Comparison of ENCODE assay signal across 13 cellular contexts in the genomic region with DNA sequence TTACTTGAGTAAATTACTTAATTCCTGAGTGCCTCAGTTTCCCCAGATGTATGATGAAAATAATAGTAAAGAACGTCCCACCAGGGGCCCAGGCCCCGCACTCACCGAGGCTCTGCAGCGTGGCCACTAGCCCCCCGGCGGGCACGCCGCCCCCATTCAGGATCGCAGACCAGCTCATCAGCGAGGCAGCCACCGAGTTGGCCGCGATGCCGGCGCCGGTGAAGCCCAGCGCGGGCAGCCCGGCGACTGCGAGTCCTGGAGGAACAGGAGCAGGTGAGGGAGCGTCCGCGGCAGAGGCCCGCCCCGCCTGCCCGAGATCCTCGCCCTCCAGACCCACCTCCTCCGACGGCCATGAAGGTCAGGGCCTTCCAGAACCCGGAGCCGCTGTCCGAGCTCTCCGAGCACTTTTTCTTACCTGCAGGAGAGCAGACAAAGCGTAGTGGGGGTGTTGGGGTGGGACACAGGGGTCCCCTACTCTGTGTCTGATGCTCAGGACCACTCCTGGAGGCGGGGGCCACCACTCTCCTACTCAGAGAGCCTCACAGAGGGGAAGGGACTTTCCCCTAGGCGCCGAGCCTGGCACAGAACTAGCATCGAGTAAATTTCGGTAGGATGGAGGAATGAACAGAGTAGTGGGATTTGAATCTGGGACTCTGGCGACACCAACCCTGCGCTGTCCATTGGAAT. TPM values are rescaled to one million over a fixed set of nuclear protein-coding genes. Genes with fewer than 3 reads are reported as not detected.
A peak's percentile ranks its signal among the peaks of the same experiment; 100 is the strongest.
DNase-seq lines count a peak whose midpoint lies in the region; ATAC-seq and TF ChIP-seq lines count a peak whose summit lies in the region.
"Had no signal": no experiment of that assay in that cellular context is flagged by ENCODE, and none has a peak within 500 bp of the region (broad histone marks: within the 10 kb centered on the region; RNA-seq: fewer than 3 reads in every experiment).

No MANE protein-coding gene starts in this region.

- ATAC-seq in right cardiac atrium (no peak), natural killer cell (no peak), HG02798 (IDR thresholded peaks at IDR 0.05; ENCODE audit: poor library complexity, unreplicated experiment) (no peak), GM19452 (IDR thresholded peaks at IDR 0.05; ENCODE audit: unreplicated experiment) (no peak)
- no peak for ATAC-seq in activated CD8-positive, alpha-beta memory T cell treated with anti-CD3 and anti-CD28 coated beads, Interleukin-2, amount 10 ng/mL, durations not matched to agents 7 days and 5 days

- H3K4me1 ChIP-seq in right cardiac atrium (ENCODE audit: control insufficient read depth, insufficient read depth, low read length) (peaks cover 3% of the 10 kb centered on the region), left ventricle myocardium inferior (peaks cover 57% of the 10 kb centered on the region)
- H3K4me1 ChIP-seq: BE2C had no signal

- H3K27me3 Mint-ChIP-seq in activated CD8-positive, alpha-beta memory T cell treated with anti-CD3 and anti-CD28 coated beads, Interleukin-2, amount 10 ng/mL, durations not matched to agents 7 days and 5 days, result no peaks in the 10 kb centered on the region
- H3K27me3 Mint-ChIP-seq in natural killer cell (ENCODE audit: low read depth in 2 of 2), result no peaks in the 10 kb centered on the region

- H3K4me3 Mint-ChIP-seq in activated CD8-positive, alpha-beta memory T cell treated with anti-CD3 and anti-CD28 coated beads, Interleukin-2, amount 10 ng/mL, durations not matched to agents 7 days and 5 days, result peak overlapping the region; percentile 99
- H3K4me3 Mint-ChIP-seq in natural killer cell, result peak overlapping the region; percentile 6

- no peak overlapping the region for H3K4me3 ChIP-seq in right cardiac atrium (ENCODE audit: low read length)
- no peak overlapping the region for H3K4me3 ChIP-seq in left ventricle myocardium inferior

- no peak overlapping the region for H3K27ac Mint-ChIP-seq in activated CD8-positive, alpha-beta memory T cell treated with anti-CD3 and anti-CD28 coated beads, Interleukin-2, amount 10 ng/mL, durations not matched to agents 7 days and 5 days
- peak overlapping the region in 1 of 2 donors; percentile 78 for H3K27ac Mint-ChIP-seq in natural killer cell

- no peaks in the 10 kb centered on the region for H3K27me3 ChIP-seq in right cardiac atrium (ENCODE audit: control insufficient read depth, insufficient read depth)
- no peaks in the 10 kb centered on the region for H3K27me3 ChIP-seq in left ventricle myocardium inferior (ENCODE audit: low read depth)
- H3K27me3 ChIP-seq: BE2C had no signal

- CTCF ChIA-PET in activated CD8-positive, alpha-beta memory T cell treated with anti-CD3 and anti-CD28 coated beads, Interleukin-2, amount 10 ng/mL, durations not matched to agents 7 days and 5 days (lab: Charles Lee), result interaction anchor here (2.1 to 13.0 kb wide), 2 partner anchors 53 to 100 kb away, joined by 6 to 536 read pairs; a partner anchor contains a TSS

- intact Hi-C loops in right cardiac atrium (cut with DNase I), result loop anchor here in 2 of 4 donors (10.0 kb wide), 2 partner anchors 273 to 373 kb away; a partner anchor contains a TSS
- intact Hi-C loops in left ventricle myocardium inferior (cut with micrococcal nuclease), result no loop called here
- intact Hi-C loops in natural killer cell (cut with micrococcal nuclease), result no loop called here

- H3K27ac ChIP-seq in right cardiac atrium (ENCODE audit: low read length) (no peak overlapping the region), left ventricle myocardium inferior (replicated peaks) (no peak overlapping the region)
- H3K27ac ChIP-seq: GM23248, RWPE1 had no signal

- peaks cover 60% of the 10 kb centered on the region for H3K36me3 Mint-ChIP-seq in activated CD8-positive, alpha-beta memory T cell treated with anti-CD3 and anti-CD28 coated beads, Interleukin-2, amount 10 ng/mL, durations not matched to agents 7 days and 5 days
- no peaks in the 10 kb centered on the region for H3K36me3 Mint-ChIP-seq in natural killer cell

- DNase-seq in right cardiac atrium, result peak in 2 of 3 donors; percentile 56 to 67
- no peak for DNase-seq in left ventricle myocardium inferior
- no peak for DNase-seq in activated CD8-positive, alpha-beta memory T cell treated with anti-CD3 and anti-CD28 coated beads, Interleukin-2, amount 10 ng/mL, durations not matched to agents 7 days and 5 days
- DNase-seq in natural killer cell, result no peak
- DNase-seq in AML-193 (lab: John Stamatoyannopoulos, UW), result no peak
- DNase-seq: NCI-H1930 had no signal

- 80% methylated on average over 42 of the region's 42 CpGs for WGBS in right cardiac atrium

- no peak for TF ChIP-seq CTCF in left ventricle myocardium inferior (IDR thresholded peaks at IDR 0.05; ENCODE audit: borderline replicate concordance)
- TF ChIP-seq CTCF in natural killer cell (IDR thresholded peaks at IDR 0.05), result no peak

- H3K9me3 Mint-ChIP-seq in activated CD8-positive, alpha-beta memory T cell treated with anti-CD3 and anti-CD28 coated beads, Interleukin-2, amount 10 ng/mL, durations not matched to agents 7 days and 5 days (ENCODE audit: low read depth), result no peaks in the 10 kb centered on the region
- H3K9me3 Mint-ChIP-seq in natural killer cell, result no peaks in the 10 kb centered on the region
- H3K9me3 Mint-ChIP-seq: CD8-positive, alpha-beta T cell had no signal

- peaks cover 64% of the 10 kb centered on the region for H3K4me1 Mint-ChIP-seq in activated CD8-positive, alpha-beta memory T cell treated with anti-CD3 and anti-CD28 coated beads, Interleukin-2, amount 10 ng/mL, durations not matched to agents 7 days and 5 days
- peaks cover 31 to 40% of the 10 kb centered on the region in 2 donors for H3K4me1 Mint-ChIP-seq in natural killer cell

- H3K36me3 ChIP-seq in left ventricle myocardium inferior, result peaks cover 19% of the 10 kb centered on the region
- H3K36me3 ChIP-seq: BE2C had no signal

- H3K9me3 ChIP-seq in right cardiac atrium (ENCODE audit: control insufficient read depth, low read length), result no peaks in the 10 kb centered on the region
- no peaks in the 10 kb centered on the region for H3K9me3 ChIP-seq in left ventricle myocardium inferior (replicated peaks)
- H3K9me3 ChIP-seq: BE2C had no signal

RNA-seq across cellular contexts. Expression of a gene that starts 3.7 kb away (rescaled TPM):
- 100 to 1,000 TPM in 1 of 4 donors, 10 to 100 TPM in 3; 46.2 to 145 (median 57.8) TPM for total RNA-seq in right cardiac atrium
- polyA plus RNA-seq in right cardiac atrium, result 68.1 TPM
- 39.2 TPM for total RNA-seq in left ventricle myocardium inferior
- 1,000 to 10,000 TPM in 1 of 2 experiments, 100 to 1,000 TPM in 1; 461 to 1,077 TPM for total RNA-seq in activated CD8-positive, alpha-beta memory T cell treated with anti-CD3 and anti-CD28 coated beads, Interleukin-2, amount 10 ng/mL, durations not matched to agents 7 days and 5 days
- total RNA-seq in natural killer cell, result 10 to 100 TPM; 26.7 to 36.0 (median 34.8) TPM

RNA-seq across cellular contexts. Expression of a gene that starts 33.3 kb away (rescaled TPM):
- total RNA-seq in right cardiac atrium, result 10 to 100 TPM in 1 of 4 donors, 1 to 10 TPM in 3; 3.2 to 12.6 (median 5.1) TPM
- 3.5 TPM for polyA plus RNA-seq in right cardiac atrium
- total RNA-seq in left ventricle myocardium inferior, result 3.5 TPM
- 1 to 10 TPM in 1 of 2 experiments, under 1 TPM in 1; 0.30 to 1.8 TPM for total RNA-seq in activated CD8-positive, alpha-beta memory T cell treated with anti-CD3 and anti-CD28 coated beads, Interleukin-2, amount 10 ng/mL, durations not matched to agents 7 days and 5 days
- 100 to 1,000 TPM; 353 to 452 (median 362) TPM for total RNA-seq in natural killer cell
- total RNA-seq: GM23248 had no signal
- polyA plus RNA-seq: AG04450, GM23248 had no signal

RNA-seq across cellular contexts. Expression of a gene that starts 57.5 kb away (rescaled TPM):
- total RNA-seq in right cardiac atrium (10 to 100 TPM; 12.1 to 14.5 (median 12.9) TPM), left ventricle myocardium inferior (9.9 TPM), natural killer cell (10 to 100 TPM; 19.5 to 21.8 (median 19.6) TPM)
- polyA plus RNA-seq in right cardiac atrium, result 6.1 TPM
- total RNA-seq in activated CD8-positive, alpha-beta memory T cell treated with anti-CD3 and anti-CD28 coated beads, Interleukin-2, amount 10 ng/mL, durations not matched to agents 7 days and 5 days, result 10 to 100 TPM; 11.8 to 13.2 TPM

Comparison
In these comparisons a context has a peak if more than half of its experiments do, and no peak if none do; other contexts are left out.
1. DNase-seq: peak in right cardiac atrium (2 of 3); none in left ventricle myocardium inferior (single experiment), activated CD8-positive, alpha-beta memory T cell treated with anti-CD3 and anti-CD28 coated beads, Interleukin-2, amount 10 ng/mL, durations not matched to agents 7 days and 5 days (single experiment), natural killer cell (single experiment) and AML-193 (0 of 2).
2. RNA of a gene that starts 33.3 kb away (total RNA-seq): 353 to 452 TPM in natural killer cell; 3.2 to 12.6 TPM in right cardiac atrium, 3.5 TPM in left ventricle myocardium inferior (single experiment) and 0.30 to 1.8 TPM in activated CD8-positive, alpha-beta memory T cell treated with anti-CD3 and anti-CD28 coated beads, Interleukin-2, amount 10 ng/mL, durations not matched to agents 7 days and 5 days; every median in the first group is over 10 times any median in the second.